ENCODE assay signal across 8 cellular contexts in genomic region chr5:150358261-150359095, GRCh38. TPM values are rescaled to one million over a fixed set of nuclear protein-coding genes. Genes with fewer than 3 reads are reported as not detected.
A peak's percentile ranks its signal among the peaks of the same experiment; 100 is the strongest.
DNase-seq lines count a peak whose midpoint lies in the region; ATAC-seq, FAIRE-seq and TF ChIP-seq lines count a peak whose summit lies in the region.

No MANE protein-coding gene starts in this region.

- peak overlapping the region; percentile 65 for H3K4me3 ChIP-seq in bronchial epithelial cell (ENCODE audit: low read depth, low read length)

- H3K9me3 Mint-ChIP-seq in CD14-positive monocyte = no peaks in the 10 kb centered on the region

- H3K36me3 Mint-ChIP-seq in CD14-positive monocyte = peaks cover 33 to 38% of the 10 kb centered on the region in 2 donors

- H3K36me3 ChIP-seq in KOPT-K1 (ENCODE audit: insufficient read depth, low read length) (peaks cover 44% of the 10 kb centered on the region), bronchial epithelial cell (ENCODE audit: control insufficient read depth, insufficient read depth, low read length) (peaks cover 14% of the 10 kb centered on the region)

- peaks cover 0 to 6% (median 0%) of the 10 kb centered on the region in 3 donors for H3K27me3 Mint-ChIP-seq in CD14-positive monocyte (ENCODE audit: low read depth in 3 of 3)

- H3K27me3 ChIP-seq in bronchial epithelial cell (ENCODE audit: control insufficient read depth, insufficient read depth, low read length) = no peaks in the 10 kb centered on the region

- ATAC-seq in HG02885 (IDR thresholded peaks at IDR 0.05; ENCODE audit: poor library complexity, unreplicated experiment) (no peak), GM18909 (IDR thresholded peaks at IDR 0.05; ENCODE audit: poor library complexity, unreplicated experiment) (no peak)

- H3K4me3 Mint-ChIP-seq in CD14-positive monocyte = peak overlapping the region; percentile 78 to 88

- intact Hi-C loops in CD14-positive monocyte (cut with micrococcal nuclease) = no loop called here

- peak overlapping the region in 5 of 7 donors; percentile 15 to 87 (median 73) for H3K27ac Mint-ChIP-seq in CD14-positive monocyte

- peak overlapping the region; percentile 61 for H3K27ac ChIP-seq in KOPT-K1 (ENCODE audit: low read depth, low read length, poor library complexity, severe bottlenecking)

- no peaks in the 10 kb centered on the region for H3K9me3 ChIP-seq in KOPT-K1 (ENCODE audit: insufficient read depth, low read length, poor library complexity, severe bottlenecking)

- no peak for DNase-seq in CD14-positive monocyte (ENCODE audit: low spot score)
- peak; percentile 54 for DNase-seq in bronchial epithelial cell (ENCODE audit: low read depth)
- DNase-seq in myocyte (ENCODE audit: low read depth) = peak; percentile 16
- no peak for DNase-seq in HPDE6-E6E7 (ENCODE audit: extremely low spot score)
- no peak for DNase-seq in Kasumi-1 (lab: John Stamatoyannopoulos, UW)

- no peak for TF ChIP-seq CTCF in CD14-positive monocyte (IDR thresholded peaks at IDR 0.05)
- no peak for TF ChIP-seq CTCF in bronchial epithelial cell (IDR thresholded peaks at IDR 0.05; ENCODE audit: insufficient read depth, low read length, severe bottlenecking)

- FAIRE-seq in bronchial epithelial cell (lab: Jason Lieb, UNC) = no peak

- peaks cover 27% of the 10 kb centered on the region for H3K4me1 Mint-ChIP-seq in CD14-positive monocyte

RNA-seq across cellular contexts. Expression of gene TCOF1, which starts 1.0 kb away (rescaled TPM):
- polyA plus RNA-seq in CD14-positive monocyte = 1 to 10 TPM; 1.4 to 2.3 TPM
- total RNA-seq in bronchial epithelial cell (8.4 and 9.0 TPM in 2 replicates), myocyte (24.8 and 33.4 TPM in 2 replicates)
- polyA plus RNA-seq in myocyte (2012) = 15.3 TPM

RNA-seq across cellular contexts. Expression of gene CD74, which starts 54.2 kb away (rescaled TPM):
- polyA plus RNA-seq in CD14-positive monocyte = 1,000 to 10,000 TPM; 3,498 to 4,939 TPM
- 1.1 and 3.8 TPM in 2 replicates for total RNA-seq in bronchial epithelial cell
- total RNA-seq in myocyte = 1.3 and 2.9 TPM in 2 replicates
- polyA plus RNA-seq in myocyte (2012) = not detected

RNA-seq across cellular contexts. Expression of gene ARSI, which starts 55.8 kb away (rescaled TPM):
- not detected for polyA plus RNA-seq in CD14-positive monocyte
- total RNA-seq in bronchial epithelial cell = 5.4 and 5.8 TPM in 2 replicates
- 1.7 and 2.4 TPM in 2 replicates for total RNA-seq in myocyte
- 1.1 TPM for polyA plus RNA-seq in myocyte (2012)

Comparison
In these comparisons a context has a peak if more than half of its experiments do, and no peak if none do; other contexts are left out.
1. DNase-seq: peak in bronchial epithelial cell (single experiment) and myocyte (single experiment); none in CD14-positive monocyte (single experiment), HPDE6-E6E7 (single experiment) and Kasumi-1 (0 of 2).